In the genomic region with DNA sequence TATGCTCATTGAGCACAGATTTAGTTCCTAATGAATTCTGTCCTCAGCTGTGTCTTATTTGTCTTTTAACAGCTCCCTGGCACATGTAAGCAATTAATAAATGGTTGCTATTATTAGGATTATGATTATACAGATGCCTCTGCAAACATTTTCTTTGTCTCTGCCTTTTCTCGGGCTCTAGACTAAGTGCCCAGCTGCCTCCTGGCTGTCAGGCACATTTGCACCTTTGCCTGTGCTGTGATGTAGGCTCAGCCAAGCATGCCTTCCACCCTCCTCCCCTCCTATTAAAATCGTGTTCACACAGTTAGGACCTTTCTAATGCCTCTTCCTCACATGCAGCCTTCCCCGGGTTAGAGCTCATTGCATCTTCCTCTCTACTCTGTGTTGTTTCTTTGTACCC, we compare ENCODE assay signal across 18 cellular contexts. TPM values are rescaled to one million over a fixed set of nuclear protein-coding genes. Genes with fewer than 3 reads are reported as not detected.
"Had no signal": no experiment of that assay in that cellular context is flagged by ENCODE, and none has a peak within 500 bp of the region (broad histone marks: within the 10 kb centered on the region; RNA-seq: fewer than 3 reads in every experiment).

No MANE protein-coding gene starts in this region.

- ATAC-seq: T-cell had no signal

- DNase-seq: KBM-7, NCI-H1092, NCI-H1105 treated with DMSO at 0.1 percent for 48 hours, NCI-H1436 treated with DMSO at 0.1 percent for 48 hours, NCI-H1694, NCI-H187 treated with DMSO at 0.1 percent for 48 hours, NCI-H2029 treated with DMSO at 0.1 percent for 48 hours, NCI-H2171 treated with DMSO at 0.1 percent for 48 hours, NCI-H345, NCI-H446 treated with DMSO at 0.1 percent for 48 hours, NCI-H510A treated with DMSO at 0.1 percent for 48 hours, NCI-H526, RPMI8226, SHP77, SW 1271, T-cell had no signal

- H3K4me3 Mint-ChIP-seq: T-cell had no signal

- H3K36me3 Mint-ChIP-seq: T-cell had no signal

- H3K27ac Mint-ChIP-seq: T-cell had no signal

- H3K4me1 Mint-ChIP-seq: T-cell had no signal

RNA-seq across cellular contexts. Expression of a gene that starts 25.7 kb away (rescaled TPM):
- total RNA-seq: HT-29, SK-MEL-5 had no signal
